ENCODE assay signal across 8 cellular contexts in the genomic region with DNA sequence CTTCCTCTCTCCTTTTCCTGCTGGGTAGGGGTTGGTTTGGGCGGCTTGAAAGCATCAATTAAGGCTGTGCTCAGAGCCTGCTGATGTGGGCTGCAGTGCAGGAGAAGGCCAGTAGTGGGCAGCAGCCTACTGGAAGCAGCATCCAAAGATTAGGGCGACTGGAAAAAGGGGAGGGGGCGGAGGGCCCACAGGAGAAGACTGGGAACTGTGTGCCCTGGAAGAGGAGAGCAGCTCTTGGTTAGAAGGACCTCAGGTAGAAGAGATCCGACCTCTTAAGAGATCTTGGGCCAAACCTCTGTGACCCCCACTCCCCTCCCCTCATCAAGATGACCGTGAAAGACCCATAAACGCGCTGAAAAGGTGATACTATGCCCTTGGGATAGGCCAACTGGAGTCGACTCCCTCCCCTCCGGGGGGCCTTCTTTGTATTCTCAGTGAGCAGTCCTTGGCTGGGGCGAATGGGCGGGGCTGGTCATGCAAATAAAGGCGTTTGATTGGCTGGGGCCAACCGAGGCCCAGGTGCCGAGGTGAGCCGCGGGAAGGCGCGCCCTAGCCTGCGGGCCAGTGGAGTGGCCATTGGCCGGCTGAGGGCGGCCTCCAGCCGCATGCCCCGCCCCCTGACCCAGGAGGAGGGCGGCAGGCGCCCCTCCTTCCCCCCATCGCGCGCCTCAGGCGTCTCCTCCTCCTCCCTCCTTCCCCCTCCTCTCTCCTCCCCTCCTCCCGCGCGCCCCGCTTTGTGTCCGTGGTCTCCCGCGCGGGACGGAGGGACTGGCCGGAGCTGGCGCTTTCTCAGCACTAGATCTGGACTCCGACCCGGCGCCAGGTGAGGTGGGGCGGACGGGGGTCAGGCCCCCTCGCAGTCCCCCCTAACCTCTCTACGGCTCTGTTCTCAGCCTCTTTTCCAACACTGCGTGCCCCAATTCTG. TPM values are rescaled to one million over a fixed set of nuclear protein-coding genes. Genes with fewer than 3 reads are reported as not detected.
A peak's percentile ranks its signal among the peaks of the same experiment; 100 is the strongest.
DNase-seq lines count a peak whose midpoint lies in the region; ATAC-seq and TF ChIP-seq lines count a peak whose summit lies in the region.

No MANE protein-coding gene starts in this region.

- H3K36me3 ChIP-seq in SJSA1: no peaks in the 10 kb centered on the region
- no peaks in the 10 kb centered on the region for H3K36me3 ChIP-seq in left ventricle myocardium inferior
- H3K36me3 ChIP-seq in sigmoid colon: no peaks in the 10 kb centered on the region

- WGBS in sigmoid colon, 2 donors: 1% methylated on average over 48 of the region's 48 CpGs

- peak overlapping the region; percentile 87 for H3K4me3 Mint-ChIP-seq in activated naive CD8-positive, alpha-beta T cell treated with anti-CD3 and anti-CD28 coated beads for 36 hours

- peak; percentile 53 for ATAC-seq in GM21576 (IDR thresholded peaks at IDR 0.05; ENCODE audit: unreplicated experiment)
- ATAC-seq in HG02852 (IDR thresholded peaks at IDR 0.05; ENCODE audit: unreplicated experiment): no peak

- TF ChIP-seq POLR2A in sigmoid colon (IDR thresholded peaks at IDR 0.05): no peak

- H3K27me3 ChIP-seq in SJSA1 (replicated peaks): no peaks in the 10 kb centered on the region
- no peaks in the 10 kb centered on the region for H3K27me3 ChIP-seq in left ventricle myocardium inferior (ENCODE audit: low read depth)
- H3K27me3 ChIP-seq in sigmoid colon: no peaks in the 10 kb centered on the region

- H3K4me1 Mint-ChIP-seq in activated naive CD8-positive, alpha-beta T cell treated with anti-CD3 and anti-CD28 coated beads for 36 hours: peaks cover 33% of the 10 kb centered on the region

- peak overlapping the region; percentile 91 for H3K27ac Mint-ChIP-seq in activated naive CD8-positive, alpha-beta T cell treated with anti-CD3 and anti-CD28 coated beads for 36 hours

- H3K4me1 ChIP-seq in SJSA1 (replicated peaks) (peaks cover 17% of the 10 kb centered on the region), left ventricle myocardium inferior (peaks cover 8% of the 10 kb centered on the region), sigmoid colon (peaks cover 0 to 19% (median 0%) of the 10 kb centered on the region in 4 donors)

- H3K27ac ChIP-seq in SJSA1 (no peak overlapping the region), left ventricle myocardium inferior (replicated peaks) (peak overlapping the region; percentile 87), sigmoid colon (peak overlapping the region; percentile 79 to 89 (median 86))

- TF ChIP-seq EP300 in sigmoid colon (IDR thresholded peaks at IDR 0.05): no peak

- no peaks in the 10 kb centered on the region for H3K9me3 Mint-ChIP-seq in activated naive CD8-positive, alpha-beta T cell treated with anti-CD3 and anti-CD28 coated beads for 36 hours

- intact Hi-C loops in left ventricle myocardium inferior (cut with micrococcal nuclease): no loop called here
- intact Hi-C loops in sigmoid colon (cut with DNase I): loop anchor here (2.0 to 10.0 kb wide), 3 partner anchors 26 to 720 kb away; a partner anchor contains a TSS

- H3K4me3 ChIP-seq in LNCaP clone FGC (ENCODE audit: low read depth, low read length): peak overlapping the region; percentile 78
- peak overlapping the region; percentile 48 for H3K4me3 ChIP-seq in SJSA1
- H3K4me3 ChIP-seq in left ventricle myocardium inferior: peak overlapping the region; percentile 67
- peak overlapping the region; percentile 43 to 59 (median 53) for H3K4me3 ChIP-seq in sigmoid colon

- H3K27me3 Mint-ChIP-seq in activated naive CD8-positive, alpha-beta T cell treated with anti-CD3 and anti-CD28 coated beads for 36 hours: no peaks in the 10 kb centered on the region

- TF ChIP-seq CTCF in LNCaP clone FGC (IDR thresholded peaks at IDR 0.05; ENCODE audit: control insufficient read depth, extremely low read depth, insufficient read depth) (peak; percentile 86), left ventricle myocardium inferior (IDR thresholded peaks at IDR 0.05; ENCODE audit: borderline replicate concordance) (peak; percentile 83), sigmoid colon (IDR thresholded peaks at IDR 0.05) (peak; percentile 54 to 83 (median 71))

- H3K9me3 ChIP-seq in SJSA1 (replicated peaks) (no peaks in the 10 kb centered on the region), left ventricle myocardium inferior (replicated peaks) (no peaks in the 10 kb centered on the region), sigmoid colon (no peaks in the 10 kb centered on the region)

- peak; percentile 92 for DNase-seq in DMS53 treated with DMSO at 0.1 percent for 48 hours (lab: John Stamatoyannopoulos, UW; ENCODE audit: unreplicated experiment)
- DNase-seq in LNCaP clone FGC (ENCODE audit: low read depth): peak; percentile 83
- DNase-seq in SJSA1 (ENCODE audit: low read depth in 1 of 2, low spot score in 2 of 2): peak; percentile 66 to 78
- DNase-seq in activated naive CD8-positive, alpha-beta T cell treated with anti-CD3 and anti-CD28 coated beads for 36 hours: peak; percentile 74
- peak; percentile 71 for DNase-seq in left ventricle myocardium inferior
- DNase-seq in sigmoid colon: peak; percentile 81

- H3K36me3 Mint-ChIP-seq in activated naive CD8-positive, alpha-beta T cell treated with anti-CD3 and anti-CD28 coated beads for 36 hours: peaks cover 10% of the 10 kb centered on the region

RNA-seq across cellular contexts. Expression of a gene that starts 10.1 kb away (rescaled TPM):
- total RNA-seq in SJSA1 (2014; rRNA removed; shearing (Covaris generic)): 16.6 and 19.4 TPM in 2 replicates
- 10 to 100 TPM; 22.8 to 25.8 TPM for total RNA-seq in activated naive CD8-positive, alpha-beta T cell treated with anti-CD3 and anti-CD28 coated beads for 36 hours
- total RNA-seq in left ventricle myocardium inferior: 7.9 TPM
- 10 to 100 TPM; 12.5 to 24.0 (median 21.6) TPM for total RNA-seq in sigmoid colon
- polyA plus RNA-seq in sigmoid colon: 10 to 100 TPM; 24.0 to 35.2 (median 32.8) TPM

RNA-seq across cellular contexts. Expression of a gene that starts 31.6 kb away (rescaled TPM):
- 0.05 TPM in 1 of 2 replicates, not detected in the other for total RNA-seq in SJSA1 (2014; rRNA removed; shearing (Covaris generic))
- not detected for total RNA-seq in activated naive CD8-positive, alpha-beta T cell treated with anti-CD3 and anti-CD28 coated beads for 36 hours
- total RNA-seq in left ventricle myocardium inferior: not detected
- total RNA-seq in sigmoid colon: not detected
- polyA plus RNA-seq in sigmoid colon: 1 to 10 TPM; 2.3 to 8.7 (median 3.0) TPM
